Comparison of ENCODE assay signal across 8 cellular contexts in the genomic region with DNA sequence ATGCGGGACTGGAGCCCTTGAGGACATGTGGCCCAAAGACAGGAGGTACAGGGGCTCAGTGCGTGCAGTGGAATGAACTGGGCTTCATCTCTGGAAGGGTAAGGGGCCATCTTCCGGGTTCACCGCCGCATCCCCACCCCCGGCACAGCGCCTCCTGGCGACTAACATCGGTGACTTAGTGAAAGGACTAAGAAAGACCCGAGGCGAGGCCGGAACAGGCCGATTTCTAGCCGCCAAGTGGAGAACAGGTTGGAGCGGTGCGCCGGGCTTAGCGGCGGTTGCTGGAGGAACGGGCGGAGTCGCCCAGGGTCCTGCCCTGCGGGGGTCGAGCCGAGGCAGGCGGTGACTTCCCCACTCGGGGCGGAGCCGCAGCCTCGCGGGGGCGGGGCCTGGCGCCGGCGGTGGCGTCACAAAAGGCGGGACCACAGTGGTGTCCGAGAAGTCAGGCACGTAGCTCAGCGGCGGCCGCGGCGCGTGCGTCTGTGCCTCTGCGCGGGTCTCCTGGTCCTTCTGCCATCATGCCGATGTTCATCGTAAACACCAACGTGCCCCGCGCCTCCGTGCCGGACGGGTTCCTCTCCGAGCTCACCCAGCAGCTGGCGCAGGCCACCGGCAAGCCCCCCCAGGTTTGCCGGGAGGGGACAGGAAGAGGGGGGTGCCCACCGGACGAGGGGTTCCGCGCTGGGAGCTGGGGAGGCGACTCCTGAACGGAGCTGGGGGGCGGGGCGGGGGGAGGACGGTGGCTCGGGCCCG. TPM values are rescaled to one million over a fixed set of nuclear protein-coding genes. Genes with fewer than 3 reads are reported as not detected.
DNase-seq lines count a peak whose midpoint lies in the region; ATAC-seq and TF ChIP-seq lines count a peak whose summit lies in the region.

A gene (plus strand): TSS at position 427 of the 753 bp plus-strand sequence. CDS start 92 bp downstream, at position 519.

- H3K27ac ChIP-seq in mesendoderm (ENCODE audit: low read depth, low read length) = peak within 1 kb of the TSS; percentile 95

- peak within 1 kb of the TSS; percentile 79 for H2BK5ac ChIP-seq in mesendoderm (ENCODE audit: low read length)

- peaks cover 19% of the 10 kb centered on the region for H3K4me1 ChIP-seq in NT2/D1 (ENCODE audit: insufficient read depth, insufficient read length)
- no peaks in the 10 kb centered on the region for H3K4me1 ChIP-seq in endocrine pancreas (ENCODE audit: control insufficient read depth, insufficient read depth, low read length)
- peaks cover 10% of the 10 kb centered on the region for H3K4me1 ChIP-seq in mesendoderm (ENCODE audit: control insufficient read depth, low read depth, low read length)

- H3K9me3 Mint-ChIP-seq in Calu3 (ENCODE audit: low read depth, unreplicated experiment) = no peaks in the 10 kb centered on the region
- H3K9me3 Mint-ChIP-seq in activated CD8-positive, alpha-beta memory T cell treated with anti-CD3 and anti-CD28 coated beads, Interleukin-2, amount 10 ng/mL, durations not matched to agents 7 days and 5 days (ENCODE audit: low read depth) = no peaks in the 10 kb centered on the region

- peaks cover 24% of the 10 kb centered on the region for H3K4me1 Mint-ChIP-seq in Calu3 (ENCODE audit: low read depth, unreplicated experiment)
- H3K4me1 Mint-ChIP-seq in activated CD8-positive, alpha-beta memory T cell treated with anti-CD3 and anti-CD28 coated beads, Interleukin-2, amount 10 ng/mL, durations not matched to agents 7 days and 5 days = peaks cover 34% of the 10 kb centered on the region

- peak within 1 kb of the TSS; percentile 100 for H3K56ac ChIP-seq in mesendoderm (ENCODE audit: low read length)

- no peak within 1 kb of the TSS for H2AK5ac ChIP-seq in mesendoderm (ENCODE audit: low read length)

- no CpG with 5 or more reads among the region's 71 CpGs for WGBS in mesendoderm (ENCODE audit: extremely low coverage, insufficient coverage, low lambda C conversion rate)

- H3K79me1 ChIP-seq in mesendoderm (ENCODE audit: low read length) = peaks cover 14% of the 10 kb centered on the region

- H3K4ac ChIP-seq in mesendoderm (ENCODE audit: low read depth, low read length) = peak within 1 kb of the TSS; percentile 96

- H4K5ac ChIP-seq in mesendoderm (ENCODE audit: low read length) = no peak within 1 kb of the TSS

- H3K9ac ChIP-seq in NT2/D1 (ENCODE audit: insufficient read length, low read depth) (peak within 1 kb of the TSS; percentile 95), endocrine pancreas (ENCODE audit: control insufficient read depth, insufficient read depth, low read length) (peak within 1 kb of the TSS; percentile 57), mesendoderm (ENCODE audit: low read length) (peak within 1 kb of the TSS; percentile 95)

- H3K18ac ChIP-seq in mesendoderm (ENCODE audit: low read length) = peak within 1 kb of the TSS; percentile 93

- DNase-seq in Calu3 (peak; percentile 99), HUDEP-2 (lab: John Stamatoyannopoulos, UW; ENCODE audit: unreplicated experiment in 76 of 76) (peak in 75 of 76 experiments; percentile 52 to 98 (median 93)), NT2/D1 (ENCODE audit: low read depth, low spot score) (peak; percentile 92), mesendoderm (peak; percentile 99)
- peak; percentile 98 for DNase-seq in activated CD8-positive, alpha-beta memory T cell treated with anti-CD3 and anti-CD28 coated beads, Interleukin-2, amount 10 ng/mL, durations not matched to agents 7 days and 5 days
- DNase-seq in stimulated activated CD8-positive, alpha-beta memory T cell treated with anti-CD3 and anti-CD28 coated beads, Interleukin-15, amount 100 ng/mL, for 1 hour (ENCODE audit: low read depth) = peak; percentile 91

- no peak within 1 kb of the TSS for H4K8ac ChIP-seq in mesendoderm (ENCODE audit: low read depth, low read length)

- peaks cover 65% of the 10 kb centered on the region for H3K36me3 Mint-ChIP-seq in Calu3 (ENCODE audit: insufficient read depth, unreplicated experiment)
- peaks cover 29% of the 10 kb centered on the region for H3K36me3 Mint-ChIP-seq in activated CD8-positive, alpha-beta memory T cell treated with anti-CD3 and anti-CD28 coated beads, Interleukin-2, amount 10 ng/mL, durations not matched to agents 7 days and 5 days

- peak within 1 kb of the TSS; percentile 98 for H3K27ac Mint-ChIP-seq in Calu3 (ENCODE audit: unreplicated experiment)
- H3K27ac Mint-ChIP-seq in activated CD8-positive, alpha-beta memory T cell treated with anti-CD3 and anti-CD28 coated beads, Interleukin-2, amount 10 ng/mL, durations not matched to agents 7 days and 5 days = peak within 1 kb of the TSS; percentile 96

- H2BK120ac ChIP-seq in mesendoderm (ENCODE audit: low read depth, low read length) = peak within 1 kb of the TSS; percentile 30

- no peaks in the 10 kb centered on the region for H3K27me3 Mint-ChIP-seq in Calu3 (ENCODE audit: unreplicated experiment)
- no peaks in the 10 kb centered on the region for H3K27me3 Mint-ChIP-seq in activated CD8-positive, alpha-beta memory T cell treated with anti-CD3 and anti-CD28 coated beads, Interleukin-2, amount 10 ng/mL, durations not matched to agents 7 days and 5 days

- intact Hi-C loops in Calu3 (cut with micrococcal nuclease; ENCODE audit: unreplicated experiment) = no loop called here

- H3K4me3 Mint-ChIP-seq in Calu3 (ENCODE audit: low read depth, unreplicated experiment) = peak within 1 kb of the TSS; percentile 92
- peak within 1 kb of the TSS; percentile 89 for H3K4me3 Mint-ChIP-seq in activated CD8-positive, alpha-beta memory T cell treated with anti-CD3 and anti-CD28 coated beads, Interleukin-2, amount 10 ng/mL, durations not matched to agents 7 days and 5 days

- H3K36me3 ChIP-seq in NT2/D1 (ENCODE audit: insufficient read depth, insufficient read length, low read length) (peaks cover 26% of the 10 kb centered on the region), endocrine pancreas (ENCODE audit: control insufficient read depth, insufficient read depth, low read length) (no peaks in the 10 kb centered on the region), mesendoderm (ENCODE audit: control insufficient read depth, insufficient read depth, low read length) (peaks cover 10% of the 10 kb centered on the region)

- peaks cover 27% of the 10 kb centered on the region for H3K9me3 ChIP-seq in NT2/D1 (ENCODE audit: insufficient read depth, low read length)
- H3K9me3 ChIP-seq in endocrine pancreas (ENCODE audit: control insufficient read depth, low read length) = no peaks in the 10 kb centered on the region

- TF ChIP-seq CTCF in Calu3 (IDR thresholded peaks at IDR 0.05; ENCODE audit: unreplicated experiment) = peak; percentile 82

- peak; percentile 77 for ATAC-seq in GM21381 (IDR thresholded peaks at IDR 0.05; ENCODE audit: unreplicated experiment)
- ATAC-seq in activated CD8-positive, alpha-beta memory T cell treated with anti-CD3 and anti-CD28 coated beads, Interleukin-2, amount 10 ng/mL, durations not matched to agents 7 days and 5 days = peak; percentile 88

- CTCF ChIA-PET in Calu3 (lab: Charles Lee) = interaction anchor here (0.5 to 1.8 kb wide), 12 partner anchors 11 to 433 kb away, joined by 3 to 17 read pairs (median 4); a partner anchor contains a TSS
- CTCF ChIA-PET in activated CD8-positive, alpha-beta memory T cell treated with anti-CD3 and anti-CD28 coated beads, Interleukin-2, amount 10 ng/mL, durations not matched to agents 7 days and 5 days (lab: Charles Lee) = interaction anchor here (0.6 to 3.3 kb wide), 24 partner anchors 10 to 1186 kb away, joined by 3 to 37 read pairs (median 4); a partner anchor contains a TSS

- H3K4me2 ChIP-seq in mesendoderm (ENCODE audit: low read length) = peak within 1 kb of the TSS; percentile 83

- H2BK15ac ChIP-seq in mesendoderm (replicated peaks; ENCODE audit: low read depth) = no peak within 1 kb of the TSS

- peak within 1 kb of the TSS; percentile 88 for H3K4me3 ChIP-seq in NT2/D1 (ENCODE audit: insufficient read length, low read depth)
- peak within 1 kb of the TSS; percentile 7 for H3K4me3 ChIP-seq in endocrine pancreas (ENCODE audit: control insufficient read depth, insufficient read depth, low read length)
- H3K4me3 ChIP-seq in mesendoderm (ENCODE audit: low read length) = peak within 1 kb of the TSS; percentile 94

- H3K27me3 ChIP-seq in NT2/D1 (ENCODE audit: insufficient read depth, insufficient read length) (no peaks in the 10 kb centered on the region), endocrine pancreas (ENCODE audit: control insufficient read depth, insufficient read depth, low read length) (no peaks in the 10 kb centered on the region), mesendoderm (ENCODE audit: insufficient read depth, low read length, poor library complexity) (no peaks in the 10 kb centered on the region)

- no TSS peak for BruUV-seq in Calu3 (replicated peaks; lab: Mats Ljungman, UMichigan)

- peak within 1 kb of the TSS; percentile 82 for H3K23ac ChIP-seq in mesendoderm (ENCODE audit: low read length)

- peaks cover 16% of the 10 kb centered on the region for H3K79me2 ChIP-seq in mesendoderm (ENCODE audit: control insufficient read depth, insufficient read depth, low read length)

RNA-seq across cellular contexts. Expression of the gene that starts here (rescaled TPM):
- total RNA-seq in Calu3 (2022) = 669 and 679 TPM in 2 replicates
- total RNA-seq in activated CD8-positive, alpha-beta memory T cell treated with anti-CD3 and anti-CD28 coated beads, Interleukin-2, amount 10 ng/mL, durations not matched to agents 7 days and 5 days = 100 to 1,000 TPM; 730 to 765 TPM
- polyA plus RNA-seq in mesendoderm (2013, experiment 1 of 2) = 1,526 TPM
- polyA plus RNA-seq in mesendoderm (2013, experiment 2 of 2) = 1,516 TPM

Comparison
In these comparisons a context has a peak if more than half of its experiments do, and no peak if none do; other contexts are left out.
1. Peak in every context shown above with its lines: DNase-seq, ATAC-seq, H3K4me3 ChIP-seq and H3K27ac ChIP-seq.
2. H3K4me3 ChIP-seq: peak in every context shown above with its lines; median percentile 94 in mesendoderm; 88 in NT2/D1; 7 in endocrine pancreas.